Comparison of ENCODE assay signal across 8 cellular contexts in the genomic region with DNA sequence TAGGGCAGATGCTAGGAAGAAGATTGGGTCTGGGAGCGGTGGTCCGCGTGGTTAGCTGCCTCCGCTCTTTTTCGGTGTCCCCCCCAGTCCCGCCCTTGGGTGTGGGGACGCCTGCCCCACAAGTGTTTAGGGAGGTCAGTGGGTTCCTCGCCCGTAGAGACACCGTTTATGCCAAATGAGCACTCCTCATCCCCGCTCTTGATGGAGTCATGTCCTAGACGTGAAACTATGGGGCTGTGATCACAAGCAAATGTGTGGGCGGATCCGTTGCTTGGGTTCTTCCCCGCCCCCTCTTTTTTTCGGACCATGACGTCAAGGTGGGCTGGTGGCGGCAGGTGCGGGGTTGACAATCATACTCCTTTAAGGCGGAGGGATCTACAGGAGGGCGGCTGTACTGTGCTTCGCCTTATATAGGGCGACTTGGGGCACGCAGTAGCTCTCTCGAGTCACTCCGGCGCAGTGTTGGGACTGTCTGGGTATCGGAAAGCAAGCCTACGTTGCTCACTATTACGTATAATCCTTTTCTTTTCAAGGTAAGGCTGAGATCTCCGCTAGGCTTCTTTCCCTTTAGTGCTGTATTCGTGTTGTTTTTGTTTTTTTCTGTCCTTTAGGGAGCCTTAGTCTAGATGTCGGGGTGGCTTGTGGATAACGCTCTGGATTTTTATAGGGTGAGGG. TPM values are rescaled to one million over a fixed set of nuclear protein-coding genes. Genes with fewer than 3 reads are reported as not detected.
A peak's percentile ranks its signal among the peaks of the same experiment; 100 is the strongest.
DNase-seq lines count a peak whose midpoint lies in the region; ATAC-seq and TF ChIP-seq lines count a peak whose summit lies in the region.

HSP90AB1 (plus strand) TSS at position 439 of the 675 bp plus-strand sequence. CDS start 1,529 bp downstream, outside the sequence.

- peaks cover 4% of the 10 kb centered on the region for H3K27me3 Mint-ChIP-seq in activated naive CD4-positive, alpha-beta T cell treated with anti-CD3 and anti-CD28 coated beads for 36 hours (ENCODE audit: low read depth)

- intact Hi-C loops in activated naive CD4-positive, alpha-beta T cell treated with anti-CD3 and anti-CD28 coated beads for 36 hours (cut with micrococcal nuclease) = loop anchor here (1.0 kb wide), 8 partner anchors 9 to 617 kb away; partner anchors contain the start of genes AARS2, GTPBP2, NFKBIE and SLC29A1

- H3K27ac ChIP-seq in SJSA1 (peak within 1 kb of the TSS; percentile 81), gastroesophageal sphincter (peak within 1 kb of the TSS; percentile 87 to 100 (median 98)), substantia nigra (ENCODE audit: low read depth, low read length, poor library complexity, severe bottlenecking) (peak within 1 kb of the TSS; percentile 100)

- H3K9me3 Mint-ChIP-seq in activated naive CD4-positive, alpha-beta T cell treated with anti-CD3 and anti-CD28 coated beads for 36 hours = no peaks in the 10 kb centered on the region

- peak within 1 kb of the TSS; percentile 98 for H3K4me3 ChIP-seq in HFF-Myc (replicated peaks; ENCODE audit: low read depth, low read length)
- peak within 1 kb of the TSS; percentile 71 for H3K4me3 ChIP-seq in SJSA1
- H3K4me3 ChIP-seq in gastroesophageal sphincter = peak within 1 kb of the TSS; percentile 63 to 79

- no peaks in the 10 kb centered on the region for H3K27me3 ChIP-seq in SJSA1 (replicated peaks)
- no peaks in the 10 kb centered on the region for H3K27me3 ChIP-seq in gastroesophageal sphincter

- peak within 1 kb of the TSS; percentile 95 for H3K4me3 Mint-ChIP-seq in activated naive CD4-positive, alpha-beta T cell treated with anti-CD3 and anti-CD28 coated beads for 36 hours

- TF ChIP-seq POLR2A in gastroesophageal sphincter (IDR thresholded peaks at IDR 0.05) = peak; percentile 99

- 0 to 1% methylated on average over 5 to 19 of the region's 34 CpGs for WGBS in gastroesophageal sphincter (ENCODE audit: low coverage in 1 of 2), 2 donors

- peak; percentile 92 for DNase-seq in GM04504 (ENCODE audit: low read depth)
- peak; percentile 94 for DNase-seq in HFF-Myc (ENCODE audit: extremely low read depth, low read depth)
- peak; percentile 94 for DNase-seq in MV-4-11 (lab: John Stamatoyannopoulos, UW)
- peak; percentile 96 to 98 for DNase-seq in SJSA1 (ENCODE audit: low read depth in 1 of 2, low spot score in 2 of 2)
- peak; percentile 99 for DNase-seq in activated naive CD4-positive, alpha-beta T cell treated with anti-CD3 and anti-CD28 coated beads for 36 hours
- peak; percentile 97 for DNase-seq in non-pigmented ciliary epithelial cell (ENCODE audit: low read depth)
- peak; percentile 60 to 97 (median 89) for DNase-seq in substantia nigra (lab: John Stamatoyannopoulos, UW)

- no peaks in the 10 kb centered on the region for H3K9me3 ChIP-seq in SJSA1 (replicated peaks)
- H3K9me3 ChIP-seq in gastroesophageal sphincter = no peaks in the 10 kb centered on the region

- TF ChIP-seq EP300 in gastroesophageal sphincter (IDR thresholded peaks at IDR 0.05) = no peak

- H3K4me1 Mint-ChIP-seq in activated naive CD4-positive, alpha-beta T cell treated with anti-CD3 and anti-CD28 coated beads for 36 hours (ENCODE audit: low read depth) = peaks cover 46% of the 10 kb centered on the region

- H3K27ac Mint-ChIP-seq in activated naive CD4-positive, alpha-beta T cell treated with anti-CD3 and anti-CD28 coated beads for 36 hours = peak within 1 kb of the TSS; percentile 97

- H3K36me3 Mint-ChIP-seq in activated naive CD4-positive, alpha-beta T cell treated with anti-CD3 and anti-CD28 coated beads for 36 hours (ENCODE audit: low read depth) = peaks cover 50% of the 10 kb centered on the region

- CTCF ChIA-PET in activated naive CD4-positive, alpha-beta T cell treated with anti-CD3 and anti-CD28 coated beads for 36 hours (lab: Charles Lee) = interaction anchor here (1.2 to 8.0 kb wide), 7 partner anchors 9 to 74 kb away, joined by 3 to 66 read pairs (median 5); partner anchors contain the start of gene SLC35B2

- TF ChIP-seq CTCF in HFF-Myc (IDR thresholded peaks at IDR 0.05; ENCODE audit: low read depth, low read length, missing control alignments) = no peak
- TF ChIP-seq CTCF in gastroesophageal sphincter (IDR thresholded peaks at IDR 0.05) = no peak

- peak; percentile 92 for ATAC-seq in gastroesophageal sphincter

- H3K4me1 ChIP-seq in SJSA1 (replicated peaks) (peaks cover 24% of the 10 kb centered on the region), gastroesophageal sphincter (peaks cover 0 to 51% (median 18%) of the 10 kb centered on the region in 3 donors)

- H3K36me3 ChIP-seq in SJSA1 (peaks cover 49% of the 10 kb centered on the region), gastroesophageal sphincter (peaks cover 0 to 35% of the 10 kb centered on the region in 2 donors)

RNA-seq across cellular contexts. Expression of gene HSP90AB1, which starts in this region (rescaled TPM):
- 1,415 and 1,548 TPM in 2 replicates for total RNA-seq in SJSA1 (2014; rRNA removed; shearing (Covaris generic))
- total RNA-seq in activated naive CD4-positive, alpha-beta T cell treated with anti-CD3 and anti-CD28 coated beads for 36 hours = 1,000 to 10,000 TPM; 1,951 to 2,044 TPM
- 100 to 1,000 TPM; 553 to 749 (median 626) TPM for total RNA-seq in gastroesophageal sphincter

Comparison
In these comparisons a context has a peak if more than half of its experiments do, and no peak if none do; other contexts are left out.
1. Peak in every context shown above with its lines: DNase-seq, ATAC-seq, H3K4me3 ChIP-seq and H3K27ac ChIP-seq.